Comparison of ENCODE assay signal across 8 cellular contexts in the genomic region with DNA sequence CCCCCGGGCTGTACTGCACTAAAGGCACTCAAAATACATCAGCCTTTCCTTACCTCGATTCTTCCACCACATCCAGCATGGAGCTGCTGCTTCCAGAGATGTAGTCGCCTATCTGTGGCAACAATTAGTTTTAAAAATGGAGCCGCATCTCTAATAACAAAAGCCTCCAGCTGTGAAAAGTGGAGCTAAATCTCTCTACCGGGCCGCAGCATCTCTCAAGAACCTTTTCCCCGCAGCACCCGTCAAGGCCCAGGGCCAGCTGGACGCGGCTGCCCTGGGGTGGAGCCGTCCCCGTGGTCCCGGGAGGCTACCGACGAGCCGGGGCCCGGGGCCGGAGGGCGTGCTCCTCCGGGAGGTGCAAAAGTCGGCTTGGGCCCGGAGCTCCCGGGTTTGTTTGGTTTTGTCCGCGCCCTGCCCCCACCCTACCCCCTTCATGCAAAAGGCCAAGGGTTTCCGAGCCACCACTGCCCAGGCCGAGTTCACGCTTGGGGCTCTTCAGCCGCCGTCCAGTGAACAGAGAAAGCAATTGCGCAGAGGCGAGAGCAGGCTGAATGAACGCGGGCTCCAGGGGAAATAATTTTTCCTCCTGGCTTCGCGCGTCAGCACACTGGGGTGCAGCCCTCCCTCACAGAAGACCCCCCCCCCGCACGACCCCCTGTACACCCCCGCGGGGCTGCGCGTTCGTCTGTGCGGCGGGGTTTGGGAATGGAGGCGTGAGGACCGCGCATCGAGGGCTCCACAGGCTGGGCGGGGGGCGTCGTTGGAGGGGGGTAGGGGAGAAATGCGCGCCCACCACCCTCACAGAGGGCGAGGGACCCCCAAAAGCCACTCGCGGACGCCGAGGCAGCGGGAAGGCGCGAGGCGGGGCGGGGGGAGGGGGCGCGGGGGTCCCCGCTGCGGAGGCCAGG. TPM values are rescaled to one million over a fixed set of nuclear protein-coding genes. Genes with fewer than 3 reads are reported as not detected.
DNase-seq lines count a peak whose midpoint lies in the region; ATAC-seq, FAIRE-seq and TF ChIP-seq lines count a peak whose summit lies in the region.

No MANE protein-coding gene starts in this region.

- H3K4me3 ChIP-seq in Panc1 (ENCODE audit: low read depth in 2 of 2, low read length in 2 of 2): peak overlapping the region; percentile 39 to 57
- H3K4me3 ChIP-seq in heart right ventricle: peak overlapping the region in 9 of 10 donors; percentile 56 to 71 (median 66)
- H3K4me3 ChIP-seq in kidney (ENCODE audit: low read length in 2 of 2): no peak overlapping the region

- TF ChIP-seq CTCF in Panc1 (IDR thresholded peaks at IDR 0.05) (no peak), heart right ventricle (IDR thresholded peaks at IDR 0.05) (no peak), kidney (IDR thresholded peaks at IDR 0.05; ENCODE audit: borderline replicate concordance, extremely low read depth, insufficient read depth) (no peak)

- CTCF ChIA-PET in Panc1 (lab: Charles Lee): no interaction called here

- H3K4me1 ChIP-seq in Panc1 (ENCODE audit: control insufficient read depth, insufficient read depth, low read length) (no peaks in the 10 kb centered on the region; the same call in 1 of the 2 replicates), heart right ventricle (peaks cover 0 to 21% (median 16%) of the 10 kb centered on the region in 9 donors), kidney (ENCODE audit: control insufficient read depth in 1 of 2, insufficient read depth in 1 of 2, low read depth in 1 of 2, low read length in 2 of 2) (peaks cover 0 to 4% of the 10 kb centered on the region in 2 donors)

- in situ Hi-C loops in Panc1 (cut with HindIII; ENCODE audit: low pct_unique_long_range_greater_than_20kb, low sequenced_read_pairs) (no loop called here), ACHN (cut with HindIII; ENCODE audit: low pct_ligation_motif_present, low pct_unique_long_range_greater_than_20kb, low sequenced_read_pairs) (no loop called here)

- POLR2A ChIA-PET in Panc1 (lab: Charles Lee): interaction anchor here (0.6 kb wide), 1 partner anchor 132 kb away, joined by 3 read pairs; no protein-coding TSS in a partner anchor

- ATAC-seq in Panc1 (peak; percentile 75), heart right ventricle (peak; percentile 4 to 62 (median 46)), sciatic nerve (peak; percentile 46), GM21526 (IDR thresholded peaks at IDR 0.05; ENCODE audit: low FRiP score, unreplicated experiment) (no peak), GM18909 (IDR thresholded peaks at IDR 0.05; ENCODE audit: poor library complexity, unreplicated experiment) (no peak)

- WGBS in heart right ventricle, 2 donors: 2 to 4% methylated on average over 58 to 69 of the region's 69 CpGs

- H3K9me3 ChIP-seq in Panc1 (ENCODE audit: control insufficient read depth, insufficient read depth, low read depth, low read length) (no peaks in the 10 kb centered on the region), heart right ventricle (no peaks in the 10 kb centered on the region), kidney (ENCODE audit: control insufficient read depth in 1 of 2, low read length in 2 of 2) (no peaks in the 10 kb centered on the region)

- H3K27ac ChIP-seq in Panc1 (ENCODE audit: low read length) (peak overlapping the region; percentile 31), heart right ventricle (peak overlapping the region in 8 of 10 donors; percentile 12 to 77 (median 50)), kidney (ENCODE audit: low read depth in 2 of 2, low read length in 2 of 2) (no peak overlapping the region)

- H3K27me3 ChIP-seq in Panc1 (ENCODE audit: control insufficient read depth, insufficient read depth, low read length): no peaks in the 10 kb centered on the region
- peaks cover 0 to 75% (median 46%) of the 10 kb centered on the region in 7 donors for H3K27me3 ChIP-seq in heart right ventricle

- H3K9ac ChIP-seq in kidney (ENCODE audit: low read length in 2 of 2): no peak overlapping the region

- peak; percentile 27 for DNase-seq in GM03348 (ENCODE audit: low spot score)
- DNase-seq in Panc1 (ENCODE audit: low read depth, low spot score): no peak
- DNase-seq in heart right ventricle: peak; percentile 3 to 31
- DNase-seq in sciatic nerve (ENCODE audit: low spot score): no peak
- no peak for DNase-seq in ACHN
- no peak for DNase-seq in kidney

- BruUV-seq in Panc1 (replicated peaks; lab: Mats Ljungman, UMichigan): no TSS peak

- FAIRE-seq in kidney (lab: Jason Lieb, UNC): no peak

- H3K36me3 ChIP-seq in Panc1 (ENCODE audit: control insufficient read depth, insufficient read depth, low read length) (no peaks in the 10 kb centered on the region), heart right ventricle (no peaks in the 10 kb centered on the region), kidney (ENCODE audit: control insufficient read depth in 1 of 2, insufficient read depth in 2 of 2, low read length in 2 of 2) (no peaks in the 10 kb centered on the region)

- intact Hi-C loops in Panc1 (cut with micrococcal nuclease; ENCODE audit: unreplicated experiment): no loop called here
- intact Hi-C loops in heart right ventricle (cut with DNase I): loop anchor here in 6 of 10 donors (2.0 to 10.0 kb wide), 8 partner anchors 63 to 203 kb away; no protein-coding TSS in a partner anchor
- intact Hi-C loops in sciatic nerve (cut with DNase I): no loop called here
- intact Hi-C loops in kidney (cut with DNase I): no loop called here

RNA-seq across cellular contexts. Expression of gene GREB1L, which starts 0.6 kb away (rescaled TPM):
- 11.0 TPM for total RNA-seq in Panc1 (2021; ENCODE audit: unreplicated experiment)
- polyA plus RNA-seq in Panc1 (2012; ENCODE audit: insufficient read length): 6.3 TPM
- total RNA-seq in heart right ventricle: 10 to 100 TPM in 7 of 10 donors, 1 to 10 TPM in 3; 2.7 to 14.3 (median 11.8) TPM
- polyA plus RNA-seq in heart right ventricle: 1 to 10 TPM in 1 of 2 donors, under 1 TPM in 1; 0.54 to 8.0 TPM
- total RNA-seq in sciatic nerve: 2.0 TPM
- 0.79 TPM for total RNA-seq in kidney
- not detected for polyA plus RNA-seq in kidney (ENCODE audit: insufficient read depth, low read depth, low replicate concordance)

Comparison
In these comparisons a context has a peak if more than half of its experiments do, and no peak if none do; other contexts are left out.
1. DNase-seq: peak in GM03348 (single experiment) and heart right ventricle (2 of 2); none in Panc1 (single experiment), sciatic nerve (single experiment), ACHN (single experiment) and kidney (single experiment).
2. ATAC-seq: peak in Panc1 (single experiment), heart right ventricle (8 of 8) and sciatic nerve (single experiment); none in GM21526 (single experiment) and GM18909 (single experiment).
3. H3K27ac ChIP-seq: peak in Panc1 (single experiment) and heart right ventricle (8 of 10); none in kidney (0 of 2).
4. H3K4me3 ChIP-seq: peak in Panc1 (2 of 2) and heart right ventricle (9 of 10); none in kidney (0 of 2).
5. intact Hi-C loops: an anchor here in heart right ventricle (2.0 to 10.0 kb wide); none called in Panc1, sciatic nerve and kidney.